Comparison of ENCODE assay signal across 21 cellular contexts in the genomic region with DNA sequence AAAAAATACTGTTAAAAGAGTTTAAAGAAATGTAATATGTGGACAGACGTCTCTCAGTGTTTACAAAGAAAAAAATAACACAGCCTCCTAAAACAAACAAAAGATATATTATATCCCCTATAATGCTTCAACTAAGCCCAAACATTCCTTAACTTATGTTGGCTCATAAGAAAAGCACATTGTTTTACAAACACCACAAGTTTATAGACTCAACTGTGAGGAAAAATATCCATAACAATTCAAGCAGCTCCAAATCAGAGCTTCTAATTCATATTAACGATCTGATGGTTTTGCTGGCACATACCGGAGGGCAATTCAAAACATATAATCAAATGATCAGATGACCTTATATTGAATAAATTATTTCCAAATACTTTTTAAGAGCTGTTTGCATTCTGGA. TPM values are rescaled to one million over a fixed set of nuclear protein-coding genes. Genes with fewer than 3 reads are reported as not detected.
DNase-seq lines count a peak whose midpoint lies in the region; ATAC-seq, FAIRE-seq and TF ChIP-seq lines count a peak whose summit lies in the region.
"Had no signal": no experiment of that assay in that cellular context is flagged by ENCODE, and none has a peak within 500 bp of the region (broad histone marks: within the 10 kb centered on the region; RNA-seq: fewer than 3 reads in every experiment).

No MANE protein-coding gene starts in this region.

- H3K9me3 ChIP-seq in HepG2 (ENCODE audit: low read length), result no peaks in the 10 kb centered on the region
- peaks cover 0 to under 1% (median 0%) of the 10 kb centered on the region in 4 donors for H3K9me3 ChIP-seq in right lobe of liver
- H3K9me3 ChIP-seq in PC-3 (ENCODE audit: low read length), result no peaks in the 10 kb centered on the region

- H3K79me2 ChIP-seq in HepG2 (ENCODE audit: insufficient read depth, low read length), result peaks cover 95% of the 10 kb centered on the region
- peaks cover 44% of the 10 kb centered on the region for H3K79me2 ChIP-seq in PC-3 (ENCODE audit: low read length)

- CTCF ChIA-PET in HepG2 (lab: Yijun Ruan, JAX; ENCODE audit: low intra/inter-chr PET ratio, low total read pairs), result no interaction called here
- CTCF ChIA-PET in PC-3 (lab: Charles Lee), result interaction anchor here (1.5 kb wide), 1 partner anchor 74 kb away, joined by 4 read pairs; no protein-coding TSS in a partner anchor

- H3K27ac ChIP-seq in HepG2 (ENCODE audit: extremely low read length, insufficient read depth, low read length) (no peak overlapping the region), right lobe of liver (no peak overlapping the region), PC-3 (ENCODE audit: low read length) (no peak overlapping the region)
- H3K27ac ChIP-seq: HL-60 had no signal

- H3K4me1 ChIP-seq in HepG2 (ENCODE audit: insufficient read depth, low read length) (peaks cover 88% of the 10 kb centered on the region), right lobe of liver (peaks cover 0 to 14% (median 2%) of the 10 kb centered on the region in 4 donors), PC-3 (ENCODE audit: insufficient read depth, low read length) (peaks cover 20% of the 10 kb centered on the region)

- no peaks in the 10 kb centered on the region for H3K9me2 ChIP-seq in PC-3 (replicated peaks; ENCODE audit: low read length)

- H3K27me3 ChIP-seq in HepG2 (ENCODE audit: control insufficient read depth in 1 of 2, insufficient read depth in 2 of 2, low read length in 2 of 2) (no peaks in the 10 kb centered on the region; a peak in 1 of 5 replicates), right lobe of liver (no peaks in the 10 kb centered on the region), PC-3 (ENCODE audit: low read length) (no peaks in the 10 kb centered on the region)
- H3K27me3 ChIP-seq: BLaER1 treated with 17β-estradiol and CSF1 and Interleukin-3, amounts not matched to agents 10 nM and 100 nM had no signal

- TF ChIP-seq CTCF in HepG2 (CRISPR knock-in tag; IDR thresholded peaks at IDR 0.05) (no peak), right lobe of liver (IDR thresholded peaks at IDR 0.05) (no peak), PC-3 (conservative IDR thresholded peaks at IDR 0.05; ENCODE audit: low read depth, low read length) (no peak), nephron (IDR thresholded peaks at IDR 0.05; ENCODE audit: unreplicated experiment in 3 of 3) (no peak)

- H3K36me3 Mint-ChIP-seq in nephron (ENCODE audit: low read depth), result peaks cover 75% of the 10 kb centered on the region

- no peaks in the 10 kb centered on the region for H3K27me3 Mint-ChIP-seq in nephron (ENCODE audit: low read depth)
- H3K27me3 Mint-ChIP-seq: B cell; CD8-positive, alpha-beta memory T cell; IgD-negative memory B cell had no signal

- H4K20me1 ChIP-seq in HepG2 (ENCODE audit: insufficient read depth, low read length) (peaks cover 79% of the 10 kb centered on the region), PC-3 (ENCODE audit: low read length) (no peaks in the 10 kb centered on the region)

- H3K4me2 ChIP-seq in HepG2 (ENCODE audit: low read depth, low read length) (peak overlapping the region; percentile 20; the same call in 1 of the 2 replicates), PC-3 (ENCODE audit: low read length) (no peak overlapping the region)

- in situ Hi-C loops in HepG2 (cut with HindIII; ENCODE audit: extremely low pct_ligation_motif_present, low pct_unique_long_range_greater_than_20kb), result no loop called here

- H3K4me3 ChIP-seq in HepG2 (replicated peaks in 1 of 3; ENCODE audit: insufficient read depth in 1 of 3, low read depth in 2 of 3, low read length in 3 of 3) (no peak overlapping the region), right lobe of liver (no peak overlapping the region), PC-3 (ENCODE audit: low read length) (no peak overlapping the region)
- H3K4me3 ChIP-seq: BLaER1 treated with 17β-estradiol and CSF1 and Interleukin-3, amounts not matched to agents 10 nM and 100 nM; GM12878; GM23248; HAP-1 had no signal

- H3K27ac Mint-ChIP-seq in nephron, result peak overlapping the region in 2 of 3 experiments; percentile 47 to 56
- H3K27ac Mint-ChIP-seq: B cell had no signal

- FAIRE-seq in HepG2 (lab: Jason Lieb, UNC), result no peak
- FAIRE-seq: GM12878, GM19239 had no signal

- H3K4me3 Mint-ChIP-seq in nephron, result no peak overlapping the region
- H3K4me3 Mint-ChIP-seq: B cell; CD8-positive, alpha-beta memory T cell had no signal

- H3K4me1 Mint-ChIP-seq in nephron, result peaks cover 22% of the 10 kb centered on the region

- no peak for TF ChIP-seq EP300 in HepG2 (IDR thresholded peaks at IDR 0.05; ENCODE audit: low read depth in 2 of 2, low read length in 2 of 2)
- no peak for TF ChIP-seq EP300 in HepG2 (CRISPR knock-in tag; IDR thresholded peaks at IDR 0.05; ENCODE audit: borderline replicate concordance)

- no peak for ATAC-seq in HepG2
- no peak for ATAC-seq in right lobe of liver
- ATAC-seq in PC-3, result peak; percentile 8; the same call in 1 of the 2 replicates
- ATAC-seq in GM19395 (IDR thresholded peaks at IDR 0.05; ENCODE audit: unreplicated experiment), result no peak
- ATAC-seq in GM18502 (IDR thresholded peaks at IDR 0.05; ENCODE audit: poor library complexity, unreplicated experiment), result no peak
- ATAC-seq: GM12878 had no signal

- peaks cover 10 to 68% of the 10 kb centered on the region in 2 experiments for H3K36me3 ChIP-seq in HepG2 (replicated peaks in 1 of 2; ENCODE audit: control insufficient read depth in 1 of 2, insufficient read depth in 2 of 2, low read length in 2 of 2)
- no peaks in the 10 kb centered on the region for H3K36me3 ChIP-seq in right lobe of liver
- 0 out of 2 replicates have a peak, but pooled peaks cover 5% of the 10 kb centered on the region for H3K36me3 ChIP-seq in PC-3 (ENCODE audit: low read depth, low read length)

- intact Hi-C loops in HepG2 (cut with micrococcal nuclease; ENCODE audit: unreplicated experiment) (no loop called here), right lobe of liver (cut with DNase I) (no loop called here), PC-3 (cut with micrococcal nuclease) (no loop called here)

- no TSS peak for BruUV-seq in HepG2 (replicated peaks; lab: Mats Ljungman, UMichigan)
- no TSS peak for BruUV-seq in PC-3 (replicated peaks; lab: Mats Ljungman, UMichigan)

- H2AFZ ChIP-seq in HepG2 (ENCODE audit: low read length), result no peak overlapping the region
- H2AFZ ChIP-seq in PC-3 (ENCODE audit: low read length), result no peak overlapping the region
- H2AFZ ChIP-seq: GM23248 had no signal

- POLR2A ChIA-PET in HepG2 (lab: Yijun Ruan, JAX) (interaction anchor here (0.6 to 1.6 kb wide), 4 partner anchors 10 to 239 kb away, joined by 3 to 4 read pairs (median 3); no protein-coding TSS in a partner anchor), PC-3 (lab: Charles Lee; ENCODE audit: unreplicated experiment) (interaction anchor here (0.6 kb wide), 1 partner anchor 105 kb away, joined by 7 read pairs; no protein-coding TSS in a partner anchor)

- WGBS in HepG2 (ENCODE audit: low lambda C conversion rate), result 90% methylated on average over 3 of the region's 3 CpGs
- 81% methylated on average over 3 of the region's 3 CpGs for WGBS in right lobe of liver (ENCODE audit: insufficient coverage, low coverage, low lambda C conversion rate, missing lambda C conversion rate)

- DNase-seq in HepG2 (ENCODE audit: low spot score) (no peak), right lobe of liver (no peak), PC-3 (no peak), germinal center (ENCODE audit: low spot score) (no peak)
- DNase-seq: CD8-positive, alpha-beta memory T cell; COR-L47; DMS 273 treated with DMSO at 0.1 percent for 48 hours; DMS53; DND-41; EL; GM23248 had no signal

- H3F3A ChIP-seq in PC-3 (ENCODE audit: low read length, unreplicated experiment), result no peaks in the 10 kb centered on the region

- peaks cover 20% of the 10 kb centered on the region for H3K9me3 Mint-ChIP-seq in nephron
- H3K9me3 Mint-ChIP-seq: CD8-positive, alpha-beta memory T cell; IgD-negative memory B cell had no signal

- TF ChIP-seq POLR2A in HepG2 (IDR thresholded peaks at IDR 0.05; ENCODE audit: insufficient read depth in 1 of 2, low read depth in 2 of 2, low read length in 2 of 2) (no peak), right lobe of liver (IDR thresholded peaks at IDR 0.05) (no peak)

- H3K9ac ChIP-seq in HepG2 (ENCODE audit: insufficient read depth, low read depth, low read length) (no peak overlapping the region), PC-3 (ENCODE audit: low read length) (no peak overlapping the region)
- H3K9ac ChIP-seq: BLaER1 treated with 17β-estradiol and CSF1 and Interleukin-3, amounts not matched to agents 10 nM and 100 nM; GM23248 had no signal

- TF ChIP-seq RAD21 in HepG2 (CRISPR knock-in tag; IDR thresholded peaks at IDR 0.05), result no peak

RNA-seq across cellular contexts. Expression of a gene that starts 5.5 kb away (rescaled TPM):
- total RNA-seq in HepG2 (2016; rRNA removed; fragmentation: Illumina TruSeq; extraction: Trizol) (46.0 and 59.5 TPM in 2 replicates), right lobe of liver (100 to 1,000 TPM in 5 of 6 experiments, 10 to 100 TPM in 1; 64.9 to 175 (median 150) TPM), PC-3 (2014; rRNA removed) (9.8 and 10.7 TPM in 2 replicates)
- total RNA-seq in HepG2 (2016; cell fraction: cytosol; rRNA removed; fragmentation: Illumina TruSeq; extraction: Trizol; ENCODE audit: low read depth), result 12.8 and 14.6 TPM in 2 replicates
- 44.4 and 54.4 TPM in 2 replicates for total RNA-seq in HepG2 (2016; cell fraction: insoluble cytoplasmic fraction; rRNA removed; fragmentation: Illumina TruSeq; extraction: Trizol)
- total RNA-seq in HepG2 (2016; cell fraction: membrane; rRNA removed; fragmentation: Illumina TruSeq; extraction: Trizol), result 20.5 and 21.5 TPM in 2 replicates
- 50.5 and 53.1 TPM in 2 replicates for total RNA-seq in HepG2 (2016; cell fraction: nucleus; rRNA removed; fragmentation: Illumina TruSeq; extraction: Trizol)
- 110 and 119 TPM in 2 replicates for polyA plus RNA-seq in HepG2 (2011; rRNA removed)
- 76.4 and 101 TPM in 2 replicates for polyA plus RNA-seq in HepG2 (2011; cell fraction: cytosol; rRNA removed)
- polyA plus RNA-seq in HepG2 (2011; cell fraction: nucleus; rRNA removed), result 114 and 124 TPM in 2 replicates
- polyA plus RNA-seq in HepG2 (2012), result 53.5 and 68.4 TPM in 2 replicates
- polyA plus RNA-seq in HepG2 (2016; cell fraction: cytosol; fragmentation: Illumina TruSeq; extraction: Trizol; ENCODE audit: low read depth), result 1.7 and 2.2 TPM in 2 replicates
- 32.7 and 38.7 TPM in 2 replicates for polyA plus RNA-seq in HepG2 (2016; cell fraction: insoluble cytoplasmic fraction; fragmentation: Illumina TruSeq; extraction: Trizol; ENCODE audit: low read depth)
- polyA plus RNA-seq in HepG2 (2016; cell fraction: membrane; fragmentation: Illumina TruSeq; extraction: Trizol; ENCODE audit: low read depth), result 5.6 and 6.6 TPM in 2 replicates
- 51.6 and 53.6 TPM in 2 replicates for polyA plus RNA-seq in HepG2 (2016; cell fraction: nucleus; fragmentation: Illumina TruSeq; extraction: Trizol; ENCODE audit: insufficient read depth, low read depth)
- 31.2 and 149 TPM in 2 replicates for polyA minus RNA-seq in HepG2 (2011; rRNA and poly(A)+ RNA removed; ENCODE audit: low replicate concordance)
- polyA minus RNA-seq in HepG2 (2011; cell fraction: cytosol; rRNA and poly(A)+ RNA removed), result 95.1 and 103 TPM in 2 replicates
- 171 and 204 TPM in 2 replicates for polyA minus RNA-seq in HepG2 (2011; cell fraction: nucleus; rRNA and poly(A)+ RNA removed)
